ENCODE assay signal across 1 cellular context in genomic region chr4:186067757-186068385, GRCh38.
TF ChIP-seq lines count a peak whose summit lies in the region.

No MANE protein-coding gene starts in this region.

TF ChIP-seq in HCT116, 20 proteins besides CTCF, POLR2A, EP300 and RAD21 (continued from another document):
- TF ChIP-seq CEBPB (IDR thresholded peaks at IDR 0.05; ENCODE audit: low read depth) (no peak), POLR2AphosphoS5 (IDR thresholded peaks at IDR 0.05; ENCODE audit: low read depth, low read length) (peak; percentile 36; the same call in 1 of the 2 replicates), MAX (IDR thresholded peaks at IDR 0.05) (peak; percentile 44; the same call in 1 of the 2 replicates), CBX3 (IDR thresholded peaks at IDR 0.05; ENCODE audit: low read depth) (peak; percentile 85), SP1 (IDR thresholded peaks at IDR 0.05; ENCODE audit: low read depth) (no peak), ZFX (IDR thresholded peaks at IDR 0.05) (no peak)
